Comparison of ENCODE assay signal across 8 cellular contexts in genomic region chr17:59634632-59635561, GRCh38. TPM values are rescaled to one million over a fixed set of nuclear protein-coding genes. Genes with fewer than 3 reads are reported as not detected.
A peak's percentile ranks its signal among the peaks of the same experiment; 100 is the strongest.
DNase-seq lines count a peak whose midpoint lies in the region; ATAC-seq and TF ChIP-seq lines count a peak whose summit lies in the region.

No MANE protein-coding gene starts in this region.

- H3K79me2 ChIP-seq in ACC112 (ENCODE audit: control insufficient read depth, insufficient read depth, low read length, unreplicated experiment), result peaks cover 94% of the 10 kb centered on the region

- H3K4me1 ChIP-seq in ACC112 (ENCODE audit: control insufficient read depth, insufficient read depth, low read length, unreplicated experiment) (peaks cover 38% of the 10 kb centered on the region), HEK293 (ENCODE audit: control insufficient read depth, insufficient read depth, low read length) (no peaks in the 10 kb centered on the region)

- H3K27ac ChIP-seq in ACC112 (ENCODE audit: low read depth, low read length) (peak overlapping the region; percentile 11), HEK293 (ENCODE audit: extremely low read depth, low read depth, low read length) (no peak overlapping the region), WERI-Rb-1 (no peak overlapping the region)

- H3K27me3 ChIP-seq in ACC112 (ENCODE audit: insufficient read depth, low read length), result no peaks in the 10 kb centered on the region
- H3K27me3 ChIP-seq in WERI-Rb-1 (ENCODE audit: insufficient read depth, low read depth, severe bottlenecking), result no peaks in the 10 kb centered on the region

- TF ChIP-seq CTCF in HEK293 (tag by site-specific recombination; IDR thresholded peaks at IDR 0.05) (no peak), WERI-Rb-1 (IDR thresholded peaks at IDR 0.05; ENCODE audit: low read depth, low read length) (no peak)

- H3K36me3 ChIP-seq in ACC112 (ENCODE audit: insufficient read depth, low read length) (peaks cover 13% of the 10 kb centered on the region; the same call in 1 of the 2 replicates), HEK293 (ENCODE audit: control insufficient read depth in 2 of 2, insufficient read depth in 1 of 2, low read length in 2 of 2) (peaks cover 0 to 9% of the 10 kb centered on the region in 2 experiments; a peak in 2 of 3 replicates), WERI-Rb-1 (peaks cover 2% of the 10 kb centered on the region)

- H2AFZ ChIP-seq in ACC112 (ENCODE audit: low read length, unreplicated experiment), result no peak overlapping the region

- no peaks in the 10 kb centered on the region for H3K9me3 ChIP-seq in HEK293 (ENCODE audit: control insufficient read depth, insufficient read depth, low read depth, low read length)
- H3K9me3 ChIP-seq in WERI-Rb-1 (ENCODE audit: severe bottlenecking), result no peaks in the 10 kb centered on the region

- CTCF ChIA-PET in HEK293 (lab: Yijun Ruan, JAX), result interaction anchor here (0.6 to 0.9 kb wide), 4 partner anchors 10 to 305 kb away, joined by 3 read pairs; no protein-coding TSS in a partner anchor

- no peak overlapping the region for H3K4me3 ChIP-seq in ACC112 (ENCODE audit: low read depth, low read length)
- no peak overlapping the region for H3K4me3 ChIP-seq in HEK293 (ENCODE audit: low read depth, low read length)
- H3K4me3 ChIP-seq in WERI-Rb-1 (ENCODE audit: low read depth, low read length), result no peak overlapping the region

- DNase-seq in amniotic epithelial cell (ENCODE audit: low read depth) (peak; percentile 58), lung microvascular endothelial cell (ENCODE audit: low read depth in 2 of 2) (peak; percentile 41 to 74), WERI-Rb-1 (no peak), iPS-NIHi7 (ENCODE audit: extremely low spot score) (no peak), HuH-7.5 (ENCODE audit: low spot score) (no peak)

- ATAC-seq in HG03135 (IDR thresholded peaks at IDR 0.05; ENCODE audit: unreplicated experiment), result no peak

- POLR2A ChIA-PET in HEK293 (lab: Yijun Ruan, JAX), result interaction anchor here (1.7 kb wide), 1 partner anchor 15 kb away, joined by 5 read pairs; the partner anchor contains the start of gene CLTC

TF ChIP-seq in HEK293, 187 proteins besides CTCF, POLR2A, EP300 and RAD21:
- TF ChIP-seq ZNF48 (tag by site-specific recombination; IDR thresholded peaks at IDR 0.05) (no peak), ZNF16 (tag by site-specific recombination; IDR thresholded peaks at IDR 0.05; ENCODE audit: low read depth) (no peak), ZNF449 (tag by site-specific recombination; IDR thresholded peaks at IDR 0.05) (peak; percentile 91), ZNF707 (tag by site-specific recombination; IDR thresholded peaks at IDR 0.05) (no peak), MZF1 (tag by site-specific recombination; IDR thresholded peaks at IDR 0.05; ENCODE audit: borderline replicate concordance) (no peak), GLIS2 (tag by site-specific recombination; IDR thresholded peaks at IDR 0.05) (no peak), ZNF274 (IDR thresholded peaks at IDR 0.05; ENCODE audit: low read length) (no peak), ZNF274 (tag by site-specific recombination; IDR thresholded peaks at IDR 0.05; ENCODE audit: borderline replicate concordance) (no peak), PRDM6 (tag by site-specific recombination; IDR thresholded peaks at IDR 0.05) (peak; percentile 58; the same call in 1 of the 2 replicates)
- TF ChIP-seq, protein P1, sequence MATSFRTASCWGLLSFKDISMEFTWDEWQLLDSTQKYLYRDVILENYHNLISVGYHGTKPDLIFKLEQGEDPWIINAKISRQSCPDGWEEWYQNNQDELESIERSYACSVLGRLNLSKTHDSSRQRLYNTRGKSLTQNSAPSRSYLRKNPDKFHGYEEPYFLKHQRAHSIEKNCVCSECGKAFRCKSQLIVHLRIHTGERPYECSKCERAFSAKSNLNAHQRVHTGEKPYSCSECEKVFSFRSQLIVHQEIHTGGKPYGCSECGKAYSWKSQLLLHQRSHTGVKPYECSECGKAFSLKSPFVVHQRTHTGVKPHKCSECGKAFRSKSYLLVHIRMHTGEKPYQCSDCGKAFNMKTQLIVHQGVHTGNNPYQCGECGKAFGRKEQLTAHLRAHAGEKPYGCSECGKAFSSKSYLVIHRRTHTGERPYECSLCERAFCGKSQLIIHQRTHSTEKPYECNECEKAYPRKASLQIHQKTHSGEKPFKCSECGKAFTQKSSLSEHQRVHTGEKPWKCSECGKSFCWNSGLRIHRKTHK (tag by site-specific recombination; IDR thresholded peaks at IDR 0.05), result no peak
- TF ChIP-seq, protein P2, sequence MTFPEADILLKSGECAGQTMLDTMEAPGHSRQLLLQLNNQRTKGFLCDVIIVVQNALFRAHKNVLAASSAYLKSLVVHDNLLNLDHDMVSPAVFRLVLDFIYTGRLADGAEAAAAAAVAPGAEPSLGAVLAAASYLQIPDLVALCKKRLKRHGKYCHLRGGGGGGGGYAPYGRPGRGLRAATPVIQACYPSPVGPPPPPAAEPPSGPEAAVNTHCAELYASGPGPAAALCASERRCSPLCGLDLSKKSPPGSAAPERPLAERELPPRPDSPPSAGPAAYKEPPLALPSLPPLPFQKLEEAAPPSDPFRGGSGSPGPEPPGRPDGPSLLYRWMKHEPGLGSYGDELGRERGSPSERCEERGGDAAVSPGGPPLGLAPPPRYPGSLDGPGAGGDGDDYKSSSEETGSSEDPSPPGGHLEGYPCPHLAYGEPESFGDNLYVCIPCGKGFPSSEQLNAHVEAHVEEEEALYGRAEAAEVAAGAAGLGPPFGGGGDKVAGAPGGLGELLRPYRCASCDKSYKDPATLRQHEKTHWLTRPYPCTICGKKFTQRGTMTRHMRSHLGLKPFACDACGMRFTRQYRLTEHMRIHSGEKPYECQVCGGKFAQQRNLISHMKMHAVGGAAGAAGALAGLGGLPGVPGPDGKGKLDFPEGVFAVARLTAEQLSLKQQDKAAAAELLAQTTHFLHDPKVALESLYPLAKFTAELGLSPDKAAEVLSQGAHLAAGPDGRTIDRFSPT (tag by site-specific recombination; IDR thresholded peaks at IDR 0.05), result no peak
- TF ChIP-seq, protein P3, sequence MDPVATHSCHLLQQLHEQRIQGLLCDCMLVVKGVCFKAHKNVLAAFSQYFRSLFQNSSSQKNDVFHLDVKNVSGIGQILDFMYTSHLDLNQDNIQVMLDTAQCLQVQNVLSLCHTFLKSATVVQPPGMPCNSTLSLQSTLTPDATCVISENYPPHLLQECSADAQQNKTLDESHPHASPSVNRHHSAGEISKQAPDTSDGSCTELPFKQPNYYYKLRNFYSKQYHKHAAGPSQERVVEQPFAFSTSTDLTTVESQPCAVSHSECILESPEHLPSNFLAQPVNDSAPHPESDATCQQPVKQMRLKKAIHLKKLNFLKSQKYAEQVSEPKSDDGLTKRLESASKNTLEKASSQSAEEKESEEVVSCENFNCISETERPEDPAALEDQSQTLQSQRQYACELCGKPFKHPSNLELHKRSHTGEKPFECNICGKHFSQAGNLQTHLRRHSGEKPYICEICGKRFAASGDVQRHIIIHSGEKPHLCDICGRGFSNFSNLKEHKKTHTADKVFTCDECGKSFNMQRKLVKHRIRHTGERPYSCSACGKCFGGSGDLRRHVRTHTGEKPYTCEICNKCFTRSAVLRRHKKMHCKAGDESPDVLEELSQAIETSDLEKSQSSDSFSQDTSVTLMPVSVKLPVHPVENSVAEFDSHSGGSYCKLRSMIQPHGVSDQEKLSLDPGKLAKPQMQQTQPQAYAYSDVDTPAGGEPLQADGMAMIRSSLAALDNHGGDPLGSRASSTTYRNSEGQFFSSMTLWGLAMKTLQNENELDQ (tag by site-specific recombination; IDR thresholded peaks at IDR 0.05; ENCODE audit: low read depth), result no peak
- TF ChIP-seq, protein P4, sequence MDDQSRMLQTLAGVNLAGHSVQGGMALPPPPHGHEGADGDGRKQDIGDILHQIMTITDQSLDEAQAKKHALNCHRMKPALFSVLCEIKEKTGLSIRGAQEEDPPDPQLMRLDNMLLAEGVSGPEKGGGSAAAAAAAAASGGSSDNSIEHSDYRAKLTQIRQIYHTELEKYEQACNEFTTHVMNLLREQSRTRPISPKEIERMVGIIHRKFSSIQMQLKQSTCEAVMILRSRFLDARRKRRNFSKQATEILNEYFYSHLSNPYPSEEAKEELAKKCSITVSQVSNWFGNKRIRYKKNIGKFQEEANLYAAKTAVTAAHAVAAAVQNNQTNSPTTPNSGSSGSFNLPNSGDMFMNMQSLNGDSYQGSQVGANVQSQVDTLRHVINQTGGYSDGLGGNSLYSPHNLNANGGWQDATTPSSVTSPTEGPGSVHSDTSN (CRISPR knock-in tag; IDR thresholded peaks at IDR 0.05), result no peak

RNA-seq across cellular contexts. Expression of gene CLTC, which starts 15.2 kb away (rescaled TPM):
- 313 and 327 TPM in 2 replicates for total RNA-seq in lung microvascular endothelial cell

Comparison
In these comparisons a context has a peak if more than half of its experiments do, and no peak if none do; other contexts are left out.
1. DNase-seq: peak in amniotic epithelial cell (single experiment) and lung microvascular endothelial cell (2 of 2); none in WERI-Rb-1 (single experiment), iPS-NIHi7 (single experiment) and HuH-7.5 (single experiment).